ENCODE assay signal across 36 cellular contexts in genomic region chr13:26587251-26587650, GRCh38. TPM values are rescaled to one million over a fixed set of nuclear protein-coding genes. Genes with fewer than 3 reads are reported as not detected.
"Had no signal": no experiment of that assay in that cellular context is flagged by ENCODE, and none has a peak within 500 bp of the region (broad histone marks: within the 10 kb centered on the region; RNA-seq: fewer than 3 reads in every experiment).

No MANE protein-coding gene starts in this region.

- H3K4me3 Mint-ChIP-seq: activated B cell treated with CpG ODN at 0.5 μM for 24 hours; activated CD4-positive, alpha-beta memory T cell treated with anti-CD3 and anti-CD28 coated beads for 36 hours; activated CD4-positive, alpha-beta T cell treated with anti-CD3 and anti-CD28 coated beads, Interleukin-2, amount 10 ng/mL, durations not matched to agents 24 days and 14 days; activated CD8-positive, alpha-beta T cell treated with anti-CD3 and anti-CD28 coated beads for 36 hours; activated naive CD4-positive, alpha-beta T cell treated with anti-CD3 and anti-CD28 coated beads for 36 hours; activated naive CD8-positive, alpha-beta T cell treated with anti-CD3 and anti-CD28 coated beads for 36 hours; activated T-cell treated with anti-CD3 and anti-CD28 coated beads, Interleukin-2, amount 50 U/mL, for 4 hours; activated T-cell treated with anti-CD3 and anti-CD28 coated beads, Interleukin-2, amount 50 U/mL, for 72 hours; activated T-helper 1 cell treated with anti-CD3 and anti-CD28 coated beads, Interleukin-12 subunit alpha, Interleukin-12 subunit beta, Interleukin-2, Interleukin-4 antibody, amounts not matched to agents 30 ng/mL and 10 ng/mL and 1 ng/mL, durations not matched to agents 14 hours and 24 hours and 36 hours; activated T-helper 17 cell treated with anti-CD3 and anti-CD28 coated beads, Interleukin-2, amount 50 U/mL, for 72 hours; T-helper 1 cell treated with Interleukin-12 subunit alpha and Interleukin-12 subunit beta and Interleukin-4 antibody, amounts not matched to agents 30 μg/mL and 1 μg/mL, for 36 hours; T-helper 2 cell treated with Interferon-gamma antibody and Interleukin-4, amounts not matched to agents 5 μg/mL and 100 μg/mL, for 36 hours had no signal

- H3K4me3 ChIP-seq: adrenal gland, body of pancreas, breast epithelium had no signal

- ATAC-seq: activated CD8-positive, alpha-beta T cell treated with anti-CD3 and anti-CD28 coated beads for 36 hours; activated naive CD4-positive, alpha-beta T cell treated with anti-CD3 and anti-CD28 coated beads, Interleukin-2, amount 50 U/mL, for 72 hours; activated T-cell treated with anti-CD3 and anti-CD28 coated beads, Interleukin-2, amount 50 U/mL, for 4 hours; activated T-cell treated with anti-CD3 and anti-CD28 coated beads, Interleukin-2, amount 50 U/mL, for 72 hours; activated T-helper 17 cell treated with anti-CD3 and anti-CD28 coated beads, Interleukin-2, amount 50 U/mL, for 72 hours; body of pancreas had no signal

- DNase-seq: activated B cell treated with CpG ODN at 0.5 μM for 24 hours; activated CD4-positive, alpha-beta memory T cell treated with anti-CD3 and anti-CD28 coated beads for 36 hours; activated CD4-positive, alpha-beta T cell treated with anti-CD3 and anti-CD28 coated beads for 4 hours; activated CD4-positive, alpha-beta T cell treated with anti-CD3 and anti-CD28 coated beads, Interleukin-2, amount 10 ng/mL, durations not matched to agents 24 days and 14 days; activated CD4-positive, alpha-beta T cell treated with anti-CD3 and anti-CD28 coated beads, Interleukin-2, amount 50 U/mL, for 1 hour; activated CD4-positive, alpha-beta T cell treated with anti-CD3 and anti-CD28 coated beads, Interleukin-2, amount 50 U/mL, for 4 hours; activated CD4-positive, CD25-positive, alpha-beta regulatory T cell treated with anti-CD3 and anti-CD28 coated beads, Interleukin-2, amount 50 U/mL, for 72 hours; activated CD8-positive, alpha-beta memory T cell treated with anti-CD3 and anti-CD28 coated beads, Interleukin-2, amount 50 U/mL, for 4 hours; activated CD8-positive, alpha-beta T cell treated with anti-CD3 and anti-CD28 coated beads for 36 hours; activated effector memory CD4-positive, alpha-beta T cell treated with anti-CD3 and anti-CD28 coated beads, Interleukin-2, amount 50 U/mL, for 16 hours; activated gamma-delta T cell treated with Interleukin-2 at 50 U/mL for 16 hours; activated naive CD4-positive, alpha-beta T cell; activated naive CD4-positive, alpha-beta T cell treated with anti-CD3 and anti-CD28 coated beads for 36 hours; activated naive CD4-positive, alpha-beta T cell treated with anti-CD3 and anti-CD28 coated beads, Interleukin-2, amount 50 U/mL, for 16 hours; activated naive CD8-positive, alpha-beta T cell treated with anti-CD3 and anti-CD28 coated beads for 36 hours; activated T-cell treated with anti-CD3 and anti-CD28 coated beads for 4 hours; activated T-cell treated with anti-CD3 and anti-CD28 coated beads, Interleukin-2, amount 50 U/mL, for 1 hour; activated T-cell treated with anti-CD3 and anti-CD28 coated beads, Interleukin-2, amount 50 U/mL, for 4 hours; activated T-cell treated with anti-CD3 and anti-CD28 coated beads, Interleukin-2, amount 50 U/mL, for 72 hours; adrenal gland; amniotic stem cell; aorta; body of pancreas; brain microvascular endothelial cell; central memory CD4-positive, alpha-beta T cell; T-helper 1 cell; T-helper 2 cell; T-helper 9 cell had no signal

- H3K36me3 ChIP-seq: adrenal gland, brain microvascular endothelial cell, breast epithelium had no signal

- H3K36me3 Mint-ChIP-seq: activated CD4-positive, alpha-beta memory T cell treated with anti-CD3 and anti-CD28 coated beads for 36 hours; activated naive CD4-positive, alpha-beta T cell treated with anti-CD3 and anti-CD28 coated beads, Interleukin-2, amount 50 U/mL, for 72 hours; activated naive CD8-positive, alpha-beta T cell treated with anti-CD3 and anti-CD28 coated beads for 36 hours had no signal

- H3K27me3 ChIP-seq: adrenal gland, body of pancreas, brain microvascular endothelial cell, breast epithelium had no signal

- H3K4me1 ChIP-seq: body of pancreas, breast epithelium had no signal

- H3K9me3 Mint-ChIP-seq: activated B cell treated with CpG ODN at 0.5 μM for 24 hours; activated CD4-positive, alpha-beta memory T cell treated with anti-CD3 and anti-CD28 coated beads for 36 hours; activated CD4-positive, alpha-beta T cell treated with anti-CD3 and anti-CD28 coated beads, Interleukin-2, amount 10 ng/mL, durations not matched to agents 24 days and 14 days; activated CD8-positive, alpha-beta T cell treated with anti-CD3 and anti-CD28 coated beads for 36 hours; activated naive CD4-positive, alpha-beta T cell treated with anti-CD3 and anti-CD28 coated beads for 36 hours; activated naive CD4-positive, alpha-beta T cell treated with anti-CD3 and anti-CD28 coated beads, Interleukin-2, amount 50 U/mL, for 72 hours; activated naive CD8-positive, alpha-beta T cell treated with anti-CD3 and anti-CD28 coated beads for 36 hours; activated T-cell treated with anti-CD3 and anti-CD28 coated beads, Interleukin-2, amount 50 U/mL, for 4 hours; activated T-cell treated with anti-CD3 and anti-CD28 coated beads, Interleukin-2, amount 50 U/mL, for 72 hours; activated T-helper 1 cell treated with anti-CD3 and anti-CD28 coated beads, Interleukin-12 subunit alpha, Interleukin-12 subunit beta, Interleukin-2, Interleukin-4 antibody, amounts not matched to agents 30 ng/mL and 10 ng/mL and 1 ng/mL, durations not matched to agents 14 hours and 24 hours and 36 hours; activated T-helper 17 cell treated with anti-CD3 and anti-CD28 coated beads, Interleukin-2, amount 50 U/mL, for 72 hours; T-helper 1 cell treated with Interleukin-12 subunit alpha and Interleukin-12 subunit beta and Interleukin-4 antibody, amounts not matched to agents 30 μg/mL and 1 μg/mL, for 36 hours; T-helper 2 cell treated with Interferon-gamma antibody and Interleukin-4, amounts not matched to agents 5 μg/mL and 100 μg/mL, for 36 hours had no signal

- H3K9me3 ChIP-seq: adrenal gland, body of pancreas, breast epithelium had no signal

- FAIRE-seq: TTC549 had no signal

- H3K4me1 Mint-ChIP-seq: activated B cell treated with CpG ODN at 0.5 μM for 24 hours; activated CD4-positive, alpha-beta T cell treated with anti-CD3 and anti-CD28 coated beads, Interleukin-2, amount 10 ng/mL, durations not matched to agents 24 days and 14 days; activated naive CD8-positive, alpha-beta T cell treated with anti-CD3 and anti-CD28 coated beads for 36 hours; activated T-helper 17 cell treated with anti-CD3 and anti-CD28 coated beads, Interleukin-2, amount 50 U/mL, for 72 hours had no signal

- H3K27ac ChIP-seq: adrenal gland, body of pancreas, brain microvascular endothelial cell, breast epithelium, VCaP had no signal

- H3K27ac Mint-ChIP-seq: activated B cell treated with CpG ODN at 0.5 μM for 24 hours; activated CD4-positive, alpha-beta memory T cell treated with anti-CD3 and anti-CD28 coated beads for 36 hours; activated CD4-positive, alpha-beta T cell treated with anti-CD3 and anti-CD28 coated beads, Interleukin-2, amount 10 ng/mL, durations not matched to agents 24 days and 14 days; activated CD8-positive, alpha-beta T cell treated with anti-CD3 and anti-CD28 coated beads for 36 hours; activated naive CD4-positive, alpha-beta T cell treated with anti-CD3 and anti-CD28 coated beads for 36 hours; activated naive CD4-positive, alpha-beta T cell treated with anti-CD3 and anti-CD28 coated beads, Interleukin-2, amount 50 U/mL, for 72 hours; activated naive CD8-positive, alpha-beta T cell treated with anti-CD3 and anti-CD28 coated beads for 36 hours; activated T-cell treated with anti-CD3 and anti-CD28 coated beads, Interleukin-2, amount 50 U/mL, for 72 hours; activated T-helper 1 cell treated with anti-CD3 and anti-CD28 coated beads, Interleukin-12 subunit alpha, Interleukin-12 subunit beta, Interleukin-2, Interleukin-4 antibody, amounts not matched to agents 30 ng/mL and 10 ng/mL and 1 ng/mL, durations not matched to agents 14 hours and 24 hours and 36 hours; activated T-helper 17 cell treated with anti-CD3 and anti-CD28 coated beads, Interleukin-2, amount 50 U/mL, for 72 hours; T-helper 1 cell treated with Interleukin-12 subunit alpha and Interleukin-12 subunit beta and Interleukin-4 antibody, amounts not matched to agents 30 μg/mL and 1 μg/mL, for 36 hours; T-helper 2 cell treated with Interferon-gamma antibody and Interleukin-4, amounts not matched to agents 5 μg/mL and 100 μg/mL, for 36 hours had no signal

RNA-seq across cellular contexts. Expression of gene WASF3, which starts 29.8 kb away (rescaled TPM):
- total RNA-seq: activated naive CD4-positive, alpha-beta T cell treated with anti-CD3 and anti-CD28 coated beads for 36 hours had no signal
